7 cellular contexts compared by ENCODE assay signal in the genomic region with DNA sequence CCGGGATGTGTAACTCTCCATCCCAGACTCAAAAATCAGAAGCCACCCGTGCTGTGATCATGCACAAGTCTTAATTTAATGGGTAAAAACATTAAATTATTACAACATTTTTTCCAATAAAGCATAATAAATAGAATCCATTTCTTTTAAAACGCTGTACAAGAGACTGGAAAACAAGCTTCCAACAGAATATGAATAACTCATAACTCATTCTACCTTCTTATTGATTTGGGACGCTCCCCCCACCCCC. TPM values are rescaled to one million over a fixed set of nuclear protein-coding genes. Genes with fewer than 3 reads are reported as not detected.
DNase-seq lines count a peak whose midpoint lies in the region; ATAC-seq and TF ChIP-seq lines count a peak whose summit lies in the region.

No MANE protein-coding gene starts in this region.

- H3K4me1 ChIP-seq in iPS-18a (ENCODE audit: control insufficient read depth, low read depth, low read length): peaks cover 9% of the 10 kb centered on the region

- no peak for ATAC-seq in stimulated activated naive B cell treated with anti-CD40 and anti-IgM and Interleukin-4, amounts not matched to agents 10 μg/mL and 1 μg/mL and 100 μg/mL, for 72 hours (replicated peaks)
- no peak for ATAC-seq in GM19035 (IDR thresholded peaks at IDR 0.05; ENCODE audit: unreplicated experiment)

- no peak overlapping the region for H3K9ac ChIP-seq in iPS-18a (ENCODE audit: low read length)

- H3K4me3 Mint-ChIP-seq in HFFc6: peak overlapping the region; percentile 92
- peak overlapping the region; percentile 91 for H3K4me3 Mint-ChIP-seq in activated T-helper 2 cell treated with anti-CD3 and anti-CD28 coated beads, Interferon-gamma antibody, Interleukin-2, Interleukin-4, amounts not matched to agents 10 μg/mL and 5 μg/mL and 100 μg/mL, durations not matched to agents 14 hours and 24 hours and 36 hours (ENCODE audit: low read depth)
- peak overlapping the region; percentile 88 to 95 for H3K4me3 Mint-ChIP-seq in stimulated activated naive B cell treated with anti-CD40 and anti-IgM and Interleukin-4, amounts not matched to agents 10 μg/mL and 1 μg/mL and 100 μg/mL, for 72 hours

- H3K4me3 ChIP-seq in iPS-18a (ENCODE audit: low read length): peak overlapping the region; percentile 90

- no peak for TF ChIP-seq CTCF in HFFc6 (IDR thresholded peaks at IDR 0.05)

- H3K9me3 Mint-ChIP-seq in HFFc6: no peaks in the 10 kb centered on the region
- H3K9me3 Mint-ChIP-seq in activated T-helper 2 cell treated with anti-CD3 and anti-CD28 coated beads, Interferon-gamma antibody, Interleukin-2, Interleukin-4, amounts not matched to agents 10 μg/mL and 5 μg/mL and 100 μg/mL, durations not matched to agents 14 hours and 24 hours and 36 hours: no peaks in the 10 kb centered on the region
- H3K9me3 Mint-ChIP-seq in stimulated activated naive B cell treated with anti-CD40 and anti-IgM and Interleukin-4, amounts not matched to agents 10 μg/mL and 1 μg/mL and 100 μg/mL, for 72 hours: no peaks in the 10 kb centered on the region

- DNase-seq in HFFc6 (no peak), EL (no peak)
- DNase-seq in activated T-helper 2 cell treated with anti-CD3 and anti-CD28 coated beads, Interferon-gamma antibody, Interleukin-2, Interleukin-4, amounts not matched to agents 10 μg/mL and 5 μg/mL and 100 μg/mL, durations not matched to agents 14 hours and 24 hours and 36 hours (ENCODE audit: low spot score): no peak
- DNase-seq in stimulated activated naive B cell treated with anti-CD40 and anti-IgM and Interleukin-4, amounts not matched to agents 10 μg/mL and 1 μg/mL and 100 μg/mL, for 72 hours: no peak
- DNase-seq in stimulated activated CD4-positive, alpha-beta T cell treated with anti-CD3 and anti-CD28 coated beads, Interleukin-4, amount 100 ng/mL, for 4 hours: no peak

- intact Hi-C loops in activated T-helper 2 cell treated with anti-CD3 and anti-CD28 coated beads, Interferon-gamma antibody, Interleukin-2, Interleukin-4, amounts not matched to agents 10 μg/mL and 5 μg/mL and 100 μg/mL, durations not matched to agents 14 hours and 24 hours and 36 hours (cut with micrococcal nuclease): loop anchor here (1.0 to 5.0 kb wide), 4 partner anchors 64 to 462 kb away; a partner anchor contains a TSS

- H3K36me3 ChIP-seq in iPS-18a (ENCODE audit: control insufficient read depth, low read depth, low read length): peaks cover 8% of the 10 kb centered on the region

- peaks cover 40% of the 10 kb centered on the region for H3K4me1 Mint-ChIP-seq in HFFc6 (ENCODE audit: low read depth)
- H3K4me1 Mint-ChIP-seq in activated T-helper 2 cell treated with anti-CD3 and anti-CD28 coated beads, Interferon-gamma antibody, Interleukin-2, Interleukin-4, amounts not matched to agents 10 μg/mL and 5 μg/mL and 100 μg/mL, durations not matched to agents 14 hours and 24 hours and 36 hours (ENCODE audit: low read depth): peaks cover 38% of the 10 kb centered on the region
- peaks cover 40 to 54% of the 10 kb centered on the region in 2 donors for H3K4me1 Mint-ChIP-seq in stimulated activated naive B cell treated with anti-CD40 and anti-IgM and Interleukin-4, amounts not matched to agents 10 μg/mL and 1 μg/mL and 100 μg/mL, for 72 hours

- H3K27ac ChIP-seq in iPS-18a (ENCODE audit: low read length): no peak overlapping the region

- peaks cover 4% of the 10 kb centered on the region; the same call in 1 of the 2 replicates for H3K36me3 Mint-ChIP-seq in HFFc6 (ENCODE audit: low read depth)
- H3K36me3 Mint-ChIP-seq in activated T-helper 2 cell treated with anti-CD3 and anti-CD28 coated beads, Interferon-gamma antibody, Interleukin-2, Interleukin-4, amounts not matched to agents 10 μg/mL and 5 μg/mL and 100 μg/mL, durations not matched to agents 14 hours and 24 hours and 36 hours (ENCODE audit: low read depth): peaks cover 46% of the 10 kb centered on the region
- H3K36me3 Mint-ChIP-seq in stimulated activated naive B cell treated with anti-CD40 and anti-IgM and Interleukin-4, amounts not matched to agents 10 μg/mL and 1 μg/mL and 100 μg/mL, for 72 hours: peaks cover 11 to 23% of the 10 kb centered on the region in 2 donors

- H3K27me3 Mint-ChIP-seq in HFFc6 (ENCODE audit: insufficient read depth): peaks cover 5% of the 10 kb centered on the region; the same call in 1 of the 2 replicates
- no peaks in the 10 kb centered on the region for H3K27me3 Mint-ChIP-seq in activated T-helper 2 cell treated with anti-CD3 and anti-CD28 coated beads, Interferon-gamma antibody, Interleukin-2, Interleukin-4, amounts not matched to agents 10 μg/mL and 5 μg/mL and 100 μg/mL, durations not matched to agents 14 hours and 24 hours and 36 hours (ENCODE audit: low read depth)
- no peaks in the 10 kb centered on the region for H3K27me3 Mint-ChIP-seq in stimulated activated naive B cell treated with anti-CD40 and anti-IgM and Interleukin-4, amounts not matched to agents 10 μg/mL and 1 μg/mL and 100 μg/mL, for 72 hours

- no peaks in the 10 kb centered on the region for H3K9me3 ChIP-seq in iPS-18a (ENCODE audit: control insufficient read depth, low read depth, low read length)

- H3K27me3 ChIP-seq in iPS-18a (ENCODE audit: control insufficient read depth, insufficient read depth, low read length): peaks cover 18% of the 10 kb centered on the region

- peak overlapping the region; percentile 87 for H3K27ac Mint-ChIP-seq in HFFc6
- peak overlapping the region; percentile 91 for H3K27ac Mint-ChIP-seq in activated T-helper 2 cell treated with anti-CD3 and anti-CD28 coated beads, Interferon-gamma antibody, Interleukin-2, Interleukin-4, amounts not matched to agents 10 μg/mL and 5 μg/mL and 100 μg/mL, durations not matched to agents 14 hours and 24 hours and 36 hours
- H3K27ac Mint-ChIP-seq in stimulated activated naive B cell treated with anti-CD40 and anti-IgM and Interleukin-4, amounts not matched to agents 10 μg/mL and 1 μg/mL and 100 μg/mL, for 72 hours: peak overlapping the region; percentile 98

RNA-seq across cellular contexts. Expression of a gene that starts 0.5 kb away (rescaled TPM):
- 10 to 100 TPM; 12.8 to 20.2 (median 17.5) TPM for total RNA-seq in HFFc6 (2021; fragmentation: NEBNext Ultra II Directional; extraction: Animal tissue kit (Norgen Biotek cat#: 25700))
- 66.7 and 69.5 TPM in 2 replicates for total RNA-seq in activated T-helper 2 cell treated with anti-CD3 and anti-CD28 coated beads, Interferon-gamma antibody, Interleukin-2, Interleukin-4, amounts not matched to agents 10 μg/mL and 5 μg/mL and 100 μg/mL, durations not matched to agents 14 hours and 24 hours and 36 hours

RNA-seq across cellular contexts. Expression of a gene that starts 2.4 kb away (rescaled TPM):
- 10 to 100 TPM in 5 of 6 experiments, 1 to 10 TPM in 1; 8.0 to 14.7 (median 13.2) TPM for total RNA-seq in HFFc6 (2021; fragmentation: NEBNext Ultra II Directional; extraction: Animal tissue kit (Norgen Biotek cat#: 25700))
- total RNA-seq in activated T-helper 2 cell treated with anti-CD3 and anti-CD28 coated beads, Interferon-gamma antibody, Interleukin-2, Interleukin-4, amounts not matched to agents 10 μg/mL and 5 μg/mL and 100 μg/mL, durations not matched to agents 14 hours and 24 hours and 36 hours: 45.9 and 46.9 TPM in 2 replicates

RNA-seq across cellular contexts. Expression of a gene that starts 20.8 kb away (rescaled TPM):
- 1 to 10 TPM in 1 of 6 experiments, under 1 TPM in 2, not detected in 3; 0.12 to 1.3 (median 0.59) TPM for total RNA-seq in HFFc6 (2021; fragmentation: NEBNext Ultra II Directional; extraction: Animal tissue kit (Norgen Biotek cat#: 25700))
- total RNA-seq in activated T-helper 2 cell treated with anti-CD3 and anti-CD28 coated beads, Interferon-gamma antibody, Interleukin-2, Interleukin-4, amounts not matched to agents 10 μg/mL and 5 μg/mL and 100 μg/mL, durations not matched to agents 14 hours and 24 hours and 36 hours: not detected in 2 replicates

RNA-seq across cellular contexts. Expression of a gene that starts 22.6 kb away (rescaled TPM):
- total RNA-seq in HFFc6 (2021; fragmentation: NEBNext Ultra II Directional; extraction: Animal tissue kit (Norgen Biotek cat#: 25700)): 10 to 100 TPM; 19.4 to 24.5 (median 22.5) TPM
- total RNA-seq in activated T-helper 2 cell treated with anti-CD3 and anti-CD28 coated beads, Interferon-gamma antibody, Interleukin-2, Interleukin-4, amounts not matched to agents 10 μg/mL and 5 μg/mL and 100 μg/mL, durations not matched to agents 14 hours and 24 hours and 36 hours: 34.1 and 37.2 TPM in 2 replicates

RNA-seq across cellular contexts. Expression of a gene that starts 49.1 kb away (rescaled TPM):
- 1 to 10 TPM; 1.9 to 2.6 (median 2.4) TPM for total RNA-seq in HFFc6 (2021; fragmentation: NEBNext Ultra II Directional; extraction: Animal tissue kit (Norgen Biotek cat#: 25700))
- 0.23 TPM in 1 of 2 replicates, not detected in the other for total RNA-seq in activated T-helper 2 cell treated with anti-CD3 and anti-CD28 coated beads, Interferon-gamma antibody, Interleukin-2, Interleukin-4, amounts not matched to agents 10 μg/mL and 5 μg/mL and 100 μg/mL, durations not matched to agents 14 hours and 24 hours and 36 hours
